Comparison of ENCODE assay signal across 11 cellular contexts in genomic region chr18:45802814-45803492, GRCh38. TPM values are rescaled to one million over a fixed set of nuclear protein-coding genes. Genes with fewer than 3 reads are reported as not detected.
DNase-seq lines count a peak whose midpoint lies in the region; ATAC-seq and TF ChIP-seq lines count a peak whose summit lies in the region.
"Had no signal": no experiment of that assay in that cellular context is flagged by ENCODE, and none has a peak within 500 bp of the region (broad histone marks: within the 10 kb centered on the region; RNA-seq: fewer than 3 reads in every experiment).

No MANE protein-coding gene starts in this region.

- TF ChIP-seq CTCF in AG04449 (IDR thresholded peaks at IDR 0.05; ENCODE audit: insufficient read depth, low read length, missing control alignments) = no peak
- no peak for TF ChIP-seq CTCF in HFF-Myc (IDR thresholded peaks at IDR 0.05; ENCODE audit: low read depth, low read length, missing control alignments)

- H3K4me3 ChIP-seq in AG04449 (ENCODE audit: low read depth, low read length) = no peak overlapping the region
- H3K4me3 ChIP-seq in HFF-Myc (replicated peaks; ENCODE audit: low read depth, low read length) = no peak overlapping the region

- no peak overlapping the region for H3K4me3 Mint-ChIP-seq in activated T-cell treated with anti-CD3 and anti-CD28 coated beads, Interleukin-2, amount 50 U/mL, for 72 hours

- peaks cover 10% of the 10 kb centered on the region for H3K4me1 Mint-ChIP-seq in activated T-cell treated with anti-CD3 and anti-CD28 coated beads, Interleukin-2, amount 50 U/mL, for 72 hours (ENCODE audit: low read depth)

- H3K36me3 Mint-ChIP-seq in activated T-cell treated with anti-CD3 and anti-CD28 coated beads, Interleukin-2, amount 50 U/mL, for 72 hours (ENCODE audit: insufficient read depth in 2 of 2) = peaks cover 4 to 9% of the 10 kb centered on the region in 2 donors

- peaks cover 9% of the 10 kb centered on the region for H3K27me3 Mint-ChIP-seq in activated T-cell treated with anti-CD3 and anti-CD28 coated beads, Interleukin-2, amount 50 U/mL, for 72 hours (ENCODE audit: low read depth)

- CTCF ChIA-PET in AG04449 (lab: Yijun Ruan, JAX) = interaction anchor here (0.7 to 1.4 kb wide), 3 partner anchors 25 to 58 kb away, joined by 3 read pairs; no protein-coding TSS in a partner anchor

- H3K9me3 Mint-ChIP-seq in activated T-cell treated with anti-CD3 and anti-CD28 coated beads, Interleukin-2, amount 50 U/mL, for 72 hours = peaks cover 1 to 2% of the 10 kb centered on the region in 2 donors

- peak overlapping the region; percentile 15 for H3K27ac Mint-ChIP-seq in activated T-cell treated with anti-CD3 and anti-CD28 coated beads, Interleukin-2, amount 50 U/mL, for 72 hours

- peak; percentile 95 to 99 for ATAC-seq in activated T-cell treated with anti-CD3 and anti-CD28 coated beads, Interleukin-2, amount 50 U/mL, for 72 hours (replicated peaks in 1 of 2)
- ATAC-seq in HG03378 (IDR thresholded peaks at IDR 0.05; ENCODE audit: unreplicated experiment) = no peak

- POLR2A ChIA-PET in AG04449 (lab: Yijun Ruan, JAX) = interaction anchor here (0.6 to 3.1 kb wide), 8 partner anchors 10 to 269 kb away, joined by 3 to 22 read pairs (median 6); no protein-coding TSS in a partner anchor

- DNase-seq in AG04449 (ENCODE audit: low read depth, low spot score) (peak; percentile 95), HFF-Myc (ENCODE audit: extremely low read depth, low read depth) (peak; percentile 94), islet precursor cell (peak; percentile 73), NCI-H146 treated with DMSO at 0.1 percent for 48 hours (lab: John Stamatoyannopoulos, UW; ENCODE audit: unreplicated experiment) (no peak), NCI-H1436 (lab: John Stamatoyannopoulos, UW) (no peak)
- DNase-seq in activated T-cell treated with anti-CD3 and anti-CD28 coated beads, Interleukin-2, amount 50 U/mL, for 72 hours = peak; percentile 28 to 33
- DNase-seq in activated effector memory CD4-positive, alpha-beta T cell treated with anti-CD3 and anti-CD28 coated beads, Interleukin-2, amount 50 U/mL, for 16 hours = no peak
- DNase-seq: cortex of kidney, naive B cell, NCI-H1092 treated with DMSO at 0.1 percent for 48 hours had no signal

RNA-seq across cellular contexts. Expression of gene SIGLEC15, which starts 22.5 kb away (rescaled TPM):
- total RNA-seq in activated T-cell treated with anti-CD3 and anti-CD28 coated beads, Interleukin-2, amount 50 U/mL, for 72 hours = not detected

Comparison
In these comparisons a context has a peak if more than half of its experiments do, and no peak if none do; other contexts are left out.
1. DNase-seq: peak in AG04449 (single experiment), HFF-Myc (single experiment), activated T-cell treated with anti-CD3 and anti-CD28 coated beads, Interleukin-2, amount 50 U/mL, for 72 hours (2 of 2) and islet precursor cell (single experiment); none in NCI-H146 treated with DMSO at 0.1 percent for 48 hours (single experiment), NCI-H1436 (single experiment) and activated effector memory CD4-positive, alpha-beta T cell treated with anti-CD3 and anti-CD28 coated beads, Interleukin-2, amount 50 U/mL, for 16 hours (single experiment).